ENCODE assay signal across 23 cellular contexts in the genomic region with DNA sequence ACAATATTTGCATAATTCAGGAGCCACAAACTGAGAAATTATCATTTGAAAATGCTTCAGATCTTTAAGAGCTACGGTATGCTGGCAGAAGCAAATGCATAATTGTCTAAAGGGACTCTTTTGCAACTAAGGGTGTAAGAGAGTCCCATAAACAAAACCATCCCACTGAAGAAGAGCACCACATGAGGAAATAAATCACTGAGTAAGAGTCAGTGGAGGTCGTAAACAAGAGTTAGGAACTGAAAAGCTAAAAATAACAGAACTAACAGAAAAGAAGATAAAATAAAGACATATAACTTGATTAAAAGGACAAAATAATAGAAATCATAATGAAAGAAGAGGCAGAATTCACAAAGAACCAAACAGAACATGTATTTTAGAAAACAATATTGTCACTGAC. TPM values are rescaled to one million over a fixed set of nuclear protein-coding genes. Genes with fewer than 3 reads are reported as not detected.
DNase-seq lines count a peak whose midpoint lies in the region; ATAC-seq and TF ChIP-seq lines count a peak whose summit lies in the region.
"Had no signal": no experiment of that assay in that cellular context is flagged by ENCODE, and none has a peak within 500 bp of the region (broad histone marks: within the 10 kb centered on the region; RNA-seq: fewer than 3 reads in every experiment).

No MANE protein-coding gene starts in this region.

- WGBS in psoas muscle, 3 donors, result 43 to 47% (median 44%) methylated on average over 2 of the region's 2 CpGs

- H3K27me3 ChIP-seq in fibroblast of lung (ENCODE audit: control insufficient read depth, insufficient read depth, low read length), result no peaks in the 10 kb centered on the region
- H3K27me3 ChIP-seq in psoas muscle (ENCODE audit: insufficient read depth in 3 of 3, low read length in 2 of 3), result no peaks in the 10 kb centered on the region
- H3K27me3 ChIP-seq: neural progenitor cell had no signal

- H3K79me2 ChIP-seq in fibroblast of lung (ENCODE audit: control insufficient read depth, insufficient read depth, low read length), result peaks cover 10% of the 10 kb centered on the region

- DNase-seq in NCI-H345 (lab: John Stamatoyannopoulos, UW), result peak; percentile 22
- DNase-seq in NCI-H345 treated with DMSO at 0.1 percent for 48 hours (lab: John Stamatoyannopoulos, UW; ENCODE audit: unreplicated experiment), result no peak
- peak; percentile 75 for DNase-seq in NCI-H69 (lab: John Stamatoyannopoulos, UW)
- no peak for DNase-seq in fibroblast of lung (ENCODE audit: low read depth in 2 of 2)
- no peak for DNase-seq in psoas muscle
- no peak for DNase-seq in SKM-1 (lab: John Stamatoyannopoulos, UW; ENCODE audit: unreplicated experiment)
- DNase-seq: ACHN; activated CD8-positive, alpha-beta T cell treated with anti-CD3 and anti-CD28 coated beads, Interleukin-2, amount 10 ng/mL, durations not matched to agents 7 days and 5 days; activated naive CD4-positive, alpha-beta T cell treated with anti-CD3 and anti-CD28 coated beads, Interleukin-2, amount 50 U/mL, for 16 hours; activated T-cell treated with anti-CD3 and anti-CD28 coated beads, Interleukin-2, amount 50 U/mL, for 48 hours; CD4-positive, CD25-positive, alpha-beta regulatory T cell; DMS79; foreskin fibroblast; kidney glomerular epithelial cell; RPMI8226; stimulated activated CD4-positive, alpha-beta T cell treated with anti-CD3 and anti-CD28 coated beads, Interleukin-12 subunit alpha, Interleukin-12 subunit beta, amount 100 ng/mL, for 4 hours; T1000 had no signal

- H2AFZ ChIP-seq in fibroblast of lung (ENCODE audit: low read length), result peak overlapping the region; percentile 57
- H2AFZ ChIP-seq: neural progenitor cell had no signal

- H3K36me3 ChIP-seq in fibroblast of lung (ENCODE audit: control insufficient read depth, insufficient read depth, low read length) (no peaks in the 10 kb centered on the region), psoas muscle (ENCODE audit: insufficient read depth in 1 of 2, low read depth in 1 of 2) (no peaks in the 10 kb centered on the region)
- H3K36me3 ChIP-seq: neural progenitor cell had no signal

- no peak for ATAC-seq in psoas muscle
- ATAC-seq in GM21447 (IDR thresholded peaks at IDR 0.05; ENCODE audit: unreplicated experiment), result no peak
- no peak for ATAC-seq in HG02571 (IDR thresholded peaks at IDR 0.05; ENCODE audit: unreplicated experiment)
- ATAC-seq: activated CD4-positive, CD25-positive, alpha-beta regulatory T cell treated with anti-CD3 and anti-CD28 coated beads, Interleukin-2, amount 50 U/mL, for 24 hours; activated CD8-positive, alpha-beta T cell treated with anti-CD3 and anti-CD28 coated beads, Interleukin-2, amount 10 ng/mL, durations not matched to agents 7 days and 5 days; SK-N-SH treated with all-trans-retinoic acid at 6 μM for 48 hours had no signal

- TF ChIP-seq CTCF in fibroblast of lung (conservative IDR thresholded peaks at IDR 0.05 in 1 of 2, IDR thresholded peaks at IDR 0.05 in 1 of 2; ENCODE audit: low read depth in 1 of 2, low read length in 2 of 2) (no peak), psoas muscle (IDR thresholded peaks at IDR 0.05) (no peak)

- peaks cover 4% of the 10 kb centered on the region for H3K4me1 ChIP-seq in fibroblast of lung (ENCODE audit: control insufficient read depth, extremely low read depth, insufficient read depth, low read length)
- H3K4me1 ChIP-seq in psoas muscle, result peaks cover 22% of the 10 kb centered on the region

- intact Hi-C loops in psoas muscle (cut with DNase I), result loop anchor here in 1 of 2 donors (10.0 kb wide), 1 partner anchor 654 kb away; a partner anchor contains a TSS

- peak overlapping the region; percentile 57 for H3K27ac ChIP-seq in fibroblast of lung (ENCODE audit: insufficient read depth, low read length)
- H3K27ac ChIP-seq in psoas muscle, result no peak overlapping the region
- H3K27ac ChIP-seq: KMS-11, neural progenitor cell had no signal

- H3K9me3 ChIP-seq in fibroblast of lung (ENCODE audit: control insufficient read depth, insufficient read depth, low read depth, low read length), result no peaks in the 10 kb centered on the region
- no peaks in the 10 kb centered on the region for H3K9me3 ChIP-seq in psoas muscle

- H3K4me2 ChIP-seq in fibroblast of lung (ENCODE audit: extremely low read depth, insufficient read depth, low read length), result peak overlapping the region; percentile 75
- H3K4me2 ChIP-seq: KMS-11, neural progenitor cell had no signal

- H3K9ac ChIP-seq in fibroblast of lung (ENCODE audit: insufficient read depth, low read length), result no peak overlapping the region
- H3K9ac ChIP-seq: KMS-11, neural progenitor cell had no signal

- no peaks in the 10 kb centered on the region for H4K20me1 ChIP-seq in fibroblast of lung (ENCODE audit: control insufficient read depth, extremely low read depth, insufficient read depth, low read length)

- H3K4me3 ChIP-seq in fibroblast of lung (replicated peaks in 1 of 4; ENCODE audit: control extremely low read depth in 1 of 4, insufficient read depth in 1 of 4, low read depth in 3 of 4, low read length in 4 of 4), result peak overlapping the region in 2 of 4 experiments; percentile 31 to 51
- peak overlapping the region; percentile 26 for H3K4me3 ChIP-seq in psoas muscle
- H3K4me3 ChIP-seq: neural progenitor cell had no signal

RNA-seq across cellular contexts. Expression of a gene that starts 3.5 kb away (rescaled TPM):
- total RNA-seq in fibroblast of lung, result 6.7 and 12.6 TPM in 2 replicates
- 8.9 and 18.6 TPM in 2 replicates for polyA plus RNA-seq in fibroblast of lung
- polyA plus RNA-seq in fibroblast of lung (2012), result 7.9 and 16.9 TPM in 2 replicates
- polyA minus RNA-seq in fibroblast of lung (ENCODE audit: low replicate concordance), result 1.1 and 2.8 TPM in 2 replicates
- total RNA-seq in psoas muscle, result 1 to 10 TPM; 3.1 to 6.3 (median 3.2) TPM
- polyA plus RNA-seq in psoas muscle, result 1 to 10 TPM; 1.6 to 6.1 (median 2.6) TPM

Comparison
In these comparisons a context has a peak if more than half of its experiments do, and no peak if none do; other contexts are left out.
1. DNase-seq: peak in NCI-H345 (single experiment) and NCI-H69 (single experiment); none in NCI-H345 treated with DMSO at 0.1 percent for 48 hours (single experiment), fibroblast of lung (0 of 2), psoas muscle (0 of 2) and SKM-1 (single experiment).